Comparison of ENCODE assay signal across 8 cellular contexts in the genomic region with DNA sequence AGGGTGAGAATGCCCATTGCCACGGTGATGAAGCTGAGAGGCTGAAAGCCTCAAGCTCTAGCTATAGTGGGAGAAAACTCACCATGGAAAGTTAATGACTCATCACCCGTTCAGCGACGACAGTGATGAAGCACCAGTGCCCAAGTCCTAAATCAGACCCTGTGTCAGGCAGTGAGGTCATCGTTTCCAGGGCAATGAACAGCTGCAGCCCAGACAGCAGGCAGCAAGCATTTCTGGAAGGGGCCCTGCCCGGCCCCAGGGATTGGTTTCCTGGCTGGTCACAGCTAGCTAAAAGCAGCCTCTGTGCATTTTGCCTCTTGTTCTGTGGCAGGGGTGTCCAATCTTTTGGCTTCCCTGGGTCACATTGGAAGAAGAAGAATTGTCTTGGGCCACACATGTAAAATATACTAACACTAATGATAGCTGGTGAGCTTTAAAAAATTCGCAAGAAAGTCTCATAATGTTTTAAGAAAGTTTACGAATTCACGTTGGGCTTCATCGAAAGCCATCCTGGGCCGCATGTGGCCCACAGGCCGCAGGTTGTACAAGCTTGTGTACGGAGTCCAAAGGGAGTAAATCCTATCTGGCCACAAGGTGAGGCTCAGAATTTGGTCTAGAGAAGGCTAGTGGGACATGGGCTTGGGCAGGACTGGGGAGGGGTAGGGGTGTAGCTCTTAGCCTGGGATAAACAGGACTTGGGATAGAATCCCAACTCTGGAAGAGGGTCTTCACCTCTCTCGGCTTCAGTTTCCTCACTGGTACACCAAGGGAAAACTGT. TPM values are rescaled to one million over a fixed set of nuclear protein-coding genes. Genes with fewer than 3 reads are reported as not detected.
DNase-seq lines count a peak whose midpoint lies in the region; ATAC-seq, FAIRE-seq and TF ChIP-seq lines count a peak whose summit lies in the region.

No MANE protein-coding gene starts in this region.

- no peaks in the 10 kb centered on the region for H3K9me3 ChIP-seq in SJSA1 (replicated peaks)

- DNase-seq in activated T-cell treated with anti-CD3 and anti-CD28 coated beads for 24 hours (ENCODE audit: low read depth) (peak; percentile 63), SJSA1 (ENCODE audit: low read depth in 1 of 2, low spot score in 2 of 2) (peak; percentile 71 to 89), astrocyte of the spinal cord (ENCODE audit: low read depth, low spot score) (peak; percentile 93)
- no peak for DNase-seq in activated T-cell treated with anti-CD3 and anti-CD28 coated beads, Interleukin-2, amount 50 U/mL, for 1 hour
- peak; percentile 5 to 70 (median 35) for DNase-seq in stimulated activated CD4-positive, alpha-beta T cell treated with anti-CD3 and anti-CD28 coated beads, Interleukin-1b, Interleukin-23, amount 100 ng/mL, for 24 hours (ENCODE audit: low read depth in 4 of 4, low spot score in 1 of 4)

- no peaks in the 10 kb centered on the region; the same call in 1 of the 2 replicates for H3K36me3 ChIP-seq in SJSA1

- FAIRE-seq in islet of Langerhans (lab: Jason Lieb, UNC), result peak; percentile 95

- peak overlapping the region; percentile 75 for H3K27ac ChIP-seq in SJSA1

- H3K4me3 ChIP-seq in SJSA1, result no peak overlapping the region
- H3K4me3 ChIP-seq in astrocyte of the spinal cord (ENCODE audit: low read depth, low read length), result no peak overlapping the region

- peaks cover 17% of the 10 kb centered on the region for H3K4me1 ChIP-seq in SJSA1 (replicated peaks)

- in situ Hi-C loops in astrocyte of the spinal cord (cut with HindIII; ENCODE audit: low sequenced_read_pairs), result no loop called here

- no peaks in the 10 kb centered on the region for H3K27me3 ChIP-seq in SJSA1 (replicated peaks)

- ATAC-seq in GM21786 (IDR thresholded peaks at IDR 0.05; ENCODE audit: unreplicated experiment) (no peak), HG02763 (IDR thresholded peaks at IDR 0.05; ENCODE audit: unreplicated experiment) (no peak)

- TF ChIP-seq CTCF in astrocyte of the spinal cord (IDR thresholded peaks at IDR 0.05; ENCODE audit: low read depth, low read length), result no peak

RNA-seq across cellular contexts. Expression of gene MIS12, which starts 40.6 kb away (rescaled TPM):
- total RNA-seq in SJSA1 (2014; rRNA removed; shearing (Covaris generic)), result 31.1 and 46.3 TPM in 2 replicates

RNA-seq across cellular contexts. Expression of gene DERL2, which starts 41.0 kb away (rescaled TPM):
- total RNA-seq in SJSA1 (2014; rRNA removed; shearing (Covaris generic)), result 35.4 and 78.9 TPM in 2 replicates

RNA-seq across cellular contexts. Expression of gene NLRP1, which starts 57.3 kb away (rescaled TPM):
- total RNA-seq in SJSA1 (2014; rRNA removed; shearing (Covaris generic)), result 48.2 and 49.3 TPM in 2 replicates

RNA-seq across cellular contexts. Expression of gene DHX33, which starts 58.2 kb away (rescaled TPM):
- total RNA-seq in SJSA1 (2014; rRNA removed; shearing (Covaris generic)), result 2.3 and 5.7 TPM in 2 replicates
